Comparison of ENCODE assay signal across 8 cellular contexts in the genomic region with DNA sequence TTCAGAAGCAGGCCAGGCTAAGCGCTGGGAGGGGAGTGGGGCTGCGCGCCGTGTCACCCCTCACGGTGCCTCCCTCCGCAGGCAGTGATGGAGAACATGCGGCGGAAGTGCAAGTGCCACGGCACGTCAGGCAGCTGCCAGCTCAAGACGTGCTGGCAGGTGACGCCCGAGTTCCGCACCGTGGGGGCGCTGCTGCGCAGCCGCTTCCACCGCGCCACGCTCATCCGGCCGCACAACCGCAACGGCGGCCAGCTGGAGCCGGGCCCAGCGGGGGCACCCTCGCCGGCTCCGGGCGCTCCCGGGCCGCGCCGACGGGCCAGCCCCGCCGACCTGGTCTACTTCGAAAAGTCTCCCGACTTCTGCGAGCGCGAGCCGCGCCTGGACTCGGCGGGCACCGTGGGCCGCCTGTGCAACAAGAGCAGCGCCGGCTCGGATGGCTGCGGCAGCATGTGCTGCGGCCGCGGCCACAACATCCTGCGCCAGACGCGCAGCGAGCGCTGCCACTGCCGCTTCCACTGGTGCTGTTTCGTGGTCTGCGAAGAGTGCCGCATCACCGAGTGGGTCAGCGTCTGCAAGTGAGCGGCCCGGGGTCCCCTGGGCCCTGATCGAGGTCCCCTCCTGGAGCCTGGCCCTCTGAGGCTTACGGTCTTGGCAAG. TPM values are rescaled to one million over a fixed set of nuclear protein-coding genes. Genes with fewer than 3 reads are reported as not detected.
DNase-seq lines count a peak whose midpoint lies in the region; ATAC-seq and TF ChIP-seq lines count a peak whose summit lies in the region.

No MANE protein-coding gene starts in this region.

- intact Hi-C loops in CD8-positive, alpha-beta T cell (cut with DNase I, micrococcal nuclease), result loop anchor here (1.0 to 5.0 kb wide), 5 partner anchors 10 to 386 kb away; a partner anchor contains a TSS

- peak overlapping the region; percentile 72 for H3K4me3 Mint-ChIP-seq in CD8-positive, alpha-beta T cell
- H3K4me3 Mint-ChIP-seq in natural killer cell treated with Interleukin-12 subunit alpha and Interleukin-12 subunit beta and Interleukin-15 and Interleukin-18, amount 100 ng/mL, for 72 hours, result peak overlapping the region; percentile 63

- peak; percentile 65 for ATAC-seq in CD8-positive, alpha-beta T cell
- ATAC-seq in GM19372 (IDR thresholded peaks at IDR 0.05; ENCODE audit: low read depth, unreplicated experiment) (peak; percentile 42), HG03469 (IDR thresholded peaks at IDR 0.05; ENCODE audit: unreplicated experiment) (peak; percentile 47)
- peak; percentile 72 to 79 for ATAC-seq in natural killer cell treated with Interleukin-12 subunit alpha and Interleukin-12 subunit beta and Interleukin-15 and Interleukin-18, amount 100 ng/mL, for 72 hours

- H3K27ac ChIP-seq in CD8-positive, alpha-beta T cell (ENCODE audit: low read depth, low read length), result peak overlapping the region; percentile 68

- peak; percentile 67 for TF ChIP-seq CTCF in CD8-positive, alpha-beta T cell (IDR thresholded peaks at IDR 0.05)
- TF ChIP-seq CTCF in epithelial cell of proximal tubule (conservative IDR thresholded peaks at IDR 0.05; ENCODE audit: low read depth, low read length), result peak; percentile 50

- no peaks in the 10 kb centered on the region for H3K36me3 ChIP-seq in CD8-positive, alpha-beta T cell (ENCODE audit: insufficient read depth, low read length)

- POLR2A ChIA-PET in CD8-positive, alpha-beta T cell (lab: Charles Lee), result interaction anchor here (1.1 to 9.5 kb wide), 2 partner anchors 14 to 667 kb away, joined by 3 to 272 read pairs; a partner anchor contains a TSS

- CTCF ChIA-PET in CD8-positive, alpha-beta T cell (lab: Charles Lee), result interaction anchor here (0.6 to 30.3 kb wide), 5 partner anchors 10 to 43 kb away, joined by 3 to 1148 read pairs (median 6); a partner anchor contains a TSS

- H3K36me3 Mint-ChIP-seq in CD8-positive, alpha-beta T cell, result no peaks in the 10 kb centered on the region
- H3K36me3 Mint-ChIP-seq in natural killer cell treated with Interleukin-12 subunit alpha and Interleukin-12 subunit beta and Interleukin-15 and Interleukin-18, amount 100 ng/mL, for 72 hours, result no peaks in the 10 kb centered on the region

- peak overlapping the region; percentile 51 for H3K4me3 ChIP-seq in CD8-positive, alpha-beta T cell (ENCODE audit: low read depth, low read length)
- peak overlapping the region; percentile 43 for H3K4me3 ChIP-seq in epithelial cell of proximal tubule (ENCODE audit: low read depth, low read length)

- no peaks in the 10 kb centered on the region for H3K9me3 ChIP-seq in CD8-positive, alpha-beta T cell (ENCODE audit: low read length)

- DNase-seq in CD8-positive, alpha-beta T cell, result peak; percentile 71 to 92 (median 84)
- DNase-seq in NOMO-1 treated with dmso at 0.1 percent for 144 hours (lab: John Stamatoyannopoulos, UW; ENCODE audit: unreplicated experiment) (peak; percentile 80), epithelial cell of proximal tubule (ENCODE audit: low read depth) (no peak)
- peak; percentile 84 for DNase-seq in activated CD8-positive, alpha-beta memory T cell treated with anti-CD3 and anti-CD28 coated beads, Interleukin-2, amount 50 U/mL, for 4 hours
- peak; percentile 80 for DNase-seq in natural killer cell treated with Interleukin-12 subunit alpha and Interleukin-12 subunit beta and Interleukin-15 and Interleukin-18, amount 100 ng/mL, for 72 hours (ENCODE audit: low spot score)
- DNase-seq in stimulated activated naive CD4-positive, alpha-beta T cell (lab: John Stamatoyannopoulos, UW), result peak; percentile 76 to 97 (median 85)

- no peaks in the 10 kb centered on the region for H3K27me3 Mint-ChIP-seq in CD8-positive, alpha-beta T cell (ENCODE audit: low read depth)
- peaks cover 32 to 40% of the 10 kb centered on the region in 2 donors for H3K27me3 Mint-ChIP-seq in natural killer cell treated with Interleukin-12 subunit alpha and Interleukin-12 subunit beta and Interleukin-15 and Interleukin-18, amount 100 ng/mL, for 72 hours

- H3K4me1 ChIP-seq in CD8-positive, alpha-beta T cell (ENCODE audit: insufficient read depth, low read length), result peaks cover 61% of the 10 kb centered on the region

- no peaks in the 10 kb centered on the region for H3K9me3 Mint-ChIP-seq in CD8-positive, alpha-beta T cell
- H3K9me3 Mint-ChIP-seq in natural killer cell treated with Interleukin-12 subunit alpha and Interleukin-12 subunit beta and Interleukin-15 and Interleukin-18, amount 100 ng/mL, for 72 hours, result no peaks in the 10 kb centered on the region

- no peaks in the 10 kb centered on the region for H3K27me3 ChIP-seq in CD8-positive, alpha-beta T cell (ENCODE audit: insufficient read depth, low read length)

- H3K4me1 Mint-ChIP-seq in CD8-positive, alpha-beta T cell (ENCODE audit: low read depth), result peaks cover 44% of the 10 kb centered on the region
- H3K4me1 Mint-ChIP-seq in natural killer cell treated with Interleukin-12 subunit alpha and Interleukin-12 subunit beta and Interleukin-15 and Interleukin-18, amount 100 ng/mL, for 72 hours (ENCODE audit: low read depth in 2 of 2), result peaks cover 38 to 40% of the 10 kb centered on the region in 2 donors

- H3K27ac Mint-ChIP-seq in CD8-positive, alpha-beta T cell, result peak overlapping the region; percentile 95
- peak overlapping the region in 1 of 2 donors; percentile 31 for H3K27ac Mint-ChIP-seq in natural killer cell treated with Interleukin-12 subunit alpha and Interleukin-12 subunit beta and Interleukin-15 and Interleukin-18, amount 100 ng/mL, for 72 hours

RNA-seq across cellular contexts. Expression of a gene that starts 12.2 kb away (rescaled TPM):
- 1 to 10 TPM; 4.9 to 6.6 TPM for total RNA-seq in CD8-positive, alpha-beta T cell
- 1.2 and 2.2 TPM in 2 replicates for total RNA-seq in epithelial cell of proximal tubule
- not detected for total RNA-seq in natural killer cell treated with Interleukin-12 subunit alpha and Interleukin-12 subunit beta and Interleukin-15 and Interleukin-18, amount 100 ng/mL, for 72 hours

RNA-seq across cellular contexts. Expression of a gene that starts 33.2 kb away (rescaled TPM):
- total RNA-seq in CD8-positive, alpha-beta T cell, result not detected
- total RNA-seq in epithelial cell of proximal tubule, result not detected in 2 replicates
- not detected for total RNA-seq in natural killer cell treated with Interleukin-12 subunit alpha and Interleukin-12 subunit beta and Interleukin-15 and Interleukin-18, amount 100 ng/mL, for 72 hours
